ENCODE assay signal across 6 cellular contexts in genomic region chrX:49042581-49043219, GRCh38. TPM values are rescaled to one million over a fixed set of nuclear protein-coding genes. Genes with fewer than 3 reads are reported as not detected.
DNase-seq lines count a peak whose midpoint lies in the region; ATAC-seq and TF ChIP-seq lines count a peak whose summit lies in the region.

No MANE protein-coding gene starts in this region.

- peak overlapping the region; percentile 86 for H3K27ac Mint-ChIP-seq in T-helper 17 cell

- TF ChIP-seq POLR2A in erythroblast (IDR thresholded peaks at IDR 0.05; ENCODE audit: low read length) = no peak

- peak in 1 of 3 donors; percentile 11 for DNase-seq in T-helper 17 cell
- peak; percentile 18 for DNase-seq in left kidney (ENCODE audit: low read depth, low spot score)
- DNase-seq in GF-D8 (lab: John Stamatoyannopoulos, UW) = no peak
- DNase-seq in A172 (ENCODE audit: low spot score) = no peak
- no peak for DNase-seq in erythroblast (lab: John Stamatoyannopoulos, UW)

- no peaks in the 10 kb centered on the region for H3K27me3 Mint-ChIP-seq in T-helper 17 cell

- ATAC-seq in GM21515 (IDR thresholded peaks at IDR 0.05; ENCODE audit: unreplicated experiment) = peak; percentile 4
- ATAC-seq in T-helper 17 cell = no peak

- peak overlapping the region; percentile 89 for H3K4me3 Mint-ChIP-seq in T-helper 17 cell

- peaks cover 30% of the 10 kb centered on the region for H3K4me1 Mint-ChIP-seq in T-helper 17 cell

- H3K9me3 ChIP-seq in T-helper 17 cell (ENCODE audit: control insufficient read depth, low read length, poor library complexity, severe bottlenecking) = no peaks in the 10 kb centered on the region

- peaks cover 2% of the 10 kb centered on the region for H3K36me3 Mint-ChIP-seq in T-helper 17 cell (ENCODE audit: low read depth)

RNA-seq across cellular contexts. Expression of gene TFE3, which starts 0.5 kb away (rescaled TPM):
- 10 to 100 TPM; 38.9 to 46.4 TPM for total RNA-seq in T-helper 17 cell
- 49.8 and 64.1 TPM in 2 replicates for total RNA-seq in A172 (2014; rRNA removed; shearing (Covaris generic))

RNA-seq across cellular contexts. Expression of gene CCDC120, which starts 16.1 kb away (rescaled TPM):
- 10 to 100 TPM; 10.8 to 11.8 TPM for total RNA-seq in T-helper 17 cell
- 0.14 TPM in 1 of 2 replicates, not detected in the other for total RNA-seq in A172 (2014; rRNA removed; shearing (Covaris generic))

RNA-seq across cellular contexts. Expression of gene PRAF2, which starts 31.1 kb away (rescaled TPM):
- 10 to 100 TPM; 18.8 to 20.6 TPM for total RNA-seq in T-helper 17 cell
- 11.7 and 12.6 TPM in 2 replicates for total RNA-seq in A172 (2014; rRNA removed; shearing (Covaris generic))

RNA-seq across cellular contexts. Expression of gene WDR45, which starts 37.0 kb away (rescaled TPM):
- total RNA-seq in T-helper 17 cell = 10 to 100 TPM; 69.9 to 73.5 TPM
- total RNA-seq in A172 (2014; rRNA removed; shearing (Covaris generic)) = 47.5 and 64.6 TPM in 2 replicates

RNA-seq across cellular contexts. Expression of gene GRIPAP1, which starts 40.6 kb away (rescaled TPM):
- 100 to 1,000 TPM; 107 to 123 TPM for total RNA-seq in T-helper 17 cell
- total RNA-seq in A172 (2014; rRNA removed; shearing (Covaris generic)) = 15.9 and 18.3 TPM in 2 replicates

Comparison
In these comparisons a context has a peak if more than half of its experiments do, and no peak if none do; other contexts are left out.
1. RNA of gene CCDC120, which starts 16.1 kb away (total RNA-seq): 10.8 to 11.8 TPM in T-helper 17 cell; 0.14 TPM in A172; every median in the first group is over 10 times any median in the second.